In genomic region chr3:29494305-29495036, GRCh38 we compare ENCODE assay signal across 19 cellular contexts.
DNase-seq lines count a peak whose midpoint lies in the region; ATAC-seq and TF ChIP-seq lines count a peak whose summit lies in the region.
"Had no signal": no experiment of that assay in that cellular context is flagged by ENCODE, and none has a peak within 500 bp of the region (broad histone marks: within the 10 kb centered on the region; RNA-seq: fewer than 3 reads in every experiment).

No MANE protein-coding gene starts in this region.

- no peak overlapping the region for H3K9ac ChIP-seq in GM23248
- H3K9ac ChIP-seq in stomach smooth muscle (ENCODE audit: low read length in 2 of 2): no peak overlapping the region
- H3K9ac ChIP-seq: BLaER1 treated with 17β-estradiol and CSF1 and Interleukin-3, amounts not matched to agents 10 nM and 100 nM had no signal

- H3K27me3 ChIP-seq in GM23248 (replicated peaks; ENCODE audit: insufficient read depth) (no peaks in the 10 kb centered on the region), heart right ventricle (no peaks in the 10 kb centered on the region), stomach smooth muscle (ENCODE audit: control insufficient read depth in 1 of 2, insufficient read depth in 2 of 2, low read length in 2 of 2) (no peaks in the 10 kb centered on the region), upper lobe of right lung (no peaks in the 10 kb centered on the region)
- H3K27me3 ChIP-seq: BLaER1 treated with 17β-estradiol and CSF1 and Interleukin-3, amounts not matched to agents 10 nM and 100 nM; tibial nerve had no signal

- 0 out of 2 replicates have a peak, but pooled peaks cover 4% of the 10 kb centered on the region for H3K79me2 ChIP-seq in GM23248 (ENCODE audit: insufficient read depth)

- H3K9me2 ChIP-seq in GM23248 (ENCODE audit: insufficient read depth): no peaks in the 10 kb centered on the region

- DNase-seq in GM23248 (peak; percentile 58), cardiac fibroblast (ENCODE audit: low read depth in 2 of 2) (peak; percentile 16 to 54), heart right ventricle (no peak), midbrain (lab: John Stamatoyannopoulos, UW) (no peak), upper lobe of right lung (no peak)
- no peak for DNase-seq in activated CD4-positive, CD25-positive, alpha-beta regulatory T cell (lab: John Stamatoyannopoulos, UW)
- DNase-seq: activated CD8-positive, alpha-beta T cell treated with anti-CD3 and anti-CD28 coated beads for 36 hours; activated T-cell treated with anti-CD3 and anti-CD28 coated beads, Interleukin-2, amount 50 U/mL, for 48 hours; Calu3; glutamatergic neuron; NCI-H1092 treated with DMSO at 0.1 percent for 48 hours; NCI-H2081 treated with DMSO at 0.1 percent for 48 hours; NCI-H524; stimulated activated naive CD4-positive, alpha-beta T cell treated with Interleukin-2 at 50 U/mL for 16 hours; T-helper 2 cell had no signal

- peak overlapping the region; percentile 23 for H3K4me2 ChIP-seq in GM23248 (ENCODE audit: unreplicated experiment)
- H3K4me2 ChIP-seq: BLaER1 treated with 17β-estradiol and CSF1 and Interleukin-3, amounts not matched to agents 10 nM and 100 nM had no signal

- TF ChIP-seq CTCF in cardiac fibroblast (IDR thresholded peaks at IDR 0.05; ENCODE audit: low read depth, low read length) (no peak), heart right ventricle (IDR thresholded peaks at IDR 0.05) (no peak), upper lobe of right lung (IDR thresholded peaks at IDR 0.05) (no peak)

- H3K9me3 ChIP-seq in GM23248 (ENCODE audit: low read depth) (no peaks in the 10 kb centered on the region), heart right ventricle (no peaks in the 10 kb centered on the region), stomach smooth muscle (ENCODE audit: control insufficient read depth in 2 of 2, low read length in 2 of 2) (no peaks in the 10 kb centered on the region), upper lobe of right lung (no peaks in the 10 kb centered on the region)
- H3K9me3 ChIP-seq: BLaER1 treated with 17β-estradiol and CSF1 and Interleukin-3, amounts not matched to agents 10 nM and 100 nM; tibial nerve had no signal

- H3K36me3 ChIP-seq in GM23248 (ENCODE audit: low read depth) (peaks cover 3% of the 10 kb centered on the region), heart right ventricle (peaks cover 0 to 20% (median 0%) of the 10 kb centered on the region in 9 donors), stomach smooth muscle (ENCODE audit: control insufficient read depth in 2 of 2, insufficient read depth in 2 of 2, low read length in 2 of 2) (no peaks in the 10 kb centered on the region), upper lobe of right lung (no peaks in the 10 kb centered on the region)
- H3K36me3 ChIP-seq: BLaER1 treated with 17β-estradiol and CSF1 and Interleukin-3, amounts not matched to agents 10 nM and 100 nM had no signal

- H3K27ac ChIP-seq in GM23248 (peak overlapping the region; percentile 34; the same call in 1 of the 2 replicates), heart right ventricle (no peak overlapping the region), stomach smooth muscle (ENCODE audit: low read length) (peak overlapping the region; percentile 0), upper lobe of right lung (no peak overlapping the region)
- H3K27ac ChIP-seq: BLaER1 treated with 17β-estradiol and CSF1 and Interleukin-3, amounts not matched to agents 10 nM and 100 nM; coronary artery had no signal

- 31 to 32% methylated on average over 6 of the region's 6 CpGs for WGBS in GM23248 (ENCODE audit: low coverage in 1 of 2, low lambda C conversion rate in 2 of 2, missing lambda C conversion rate in 2 of 2), 2 experiments
- 76 to 78% methylated on average over 6 of the region's 6 CpGs for WGBS in heart right ventricle, 2 donors

- H3F3A ChIP-seq in GM23248 (ENCODE audit: insufficient read depth): peaks cover 32% of the 10 kb centered on the region

- H3K4me1 ChIP-seq in GM23248 (ENCODE audit: insufficient read depth) (peaks cover 15% of the 10 kb centered on the region), heart right ventricle (no peaks in the 10 kb centered on the region), stomach smooth muscle (ENCODE audit: control insufficient read depth, insufficient read depth, low read length) (no peaks in the 10 kb centered on the region), upper lobe of right lung (no peaks in the 10 kb centered on the region)
- H3K4me1 ChIP-seq: BLaER1 treated with 17β-estradiol and CSF1 and Interleukin-3, amounts not matched to agents 10 nM and 100 nM had no signal

- intact Hi-C loops in heart right ventricle (cut with DNase I): no loop called here
- intact Hi-C loops in upper lobe of right lung (cut with DNase I): no loop called here

- ATAC-seq in heart right ventricle (peak in 5 of 8 donors; percentile 16 to 52 (median 39)), upper lobe of right lung (no peak)
- ATAC-seq: activated CD8-positive, alpha-beta T cell treated with anti-CD3 and anti-CD28 coated beads for 36 hours had no signal

- H3K4me3 ChIP-seq in GM23248 (peak overlapping the region; percentile 17), cardiac fibroblast (replicated peaks in 1 of 2; ENCODE audit: low read depth in 2 of 2, low read length in 2 of 2) (no peak overlapping the region), heart right ventricle (no peak overlapping the region), stomach smooth muscle (ENCODE audit: low read length in 2 of 2) (no peak overlapping the region), upper lobe of right lung (no peak overlapping the region)
- H3K4me3 ChIP-seq: BLaER1 treated with 17β-estradiol and CSF1 and Interleukin-3, amounts not matched to agents 10 nM and 100 nM; coronary artery; tibial nerve had no signal

- H2AFZ ChIP-seq in GM23248: 0 out of 2 replicates have a peak overlapping the region, but pooled peaks have one; percentile 5

- in situ Hi-C loops in GM23248 (cut with MboI): no loop called here

- no peaks in the 10 kb centered on the region for H4K20me1 ChIP-seq in GM23248 (ENCODE audit: insufficient read depth)
- H4K20me1 ChIP-seq: BLaER1 treated with 17β-estradiol and CSF1 and Interleukin-3, amounts not matched to agents 10 nM and 100 nM had no signal

Comparison
In these comparisons a context has a peak if more than half of its experiments do, and no peak if none do; other contexts are left out.
1. DNase-seq: peak in GM23248 (single experiment) and cardiac fibroblast (2 of 2); none in heart right ventricle (0 of 2), midbrain (single experiment), upper lobe of right lung (single experiment) and activated CD4-positive, CD25-positive, alpha-beta regulatory T cell (0 of 4).
2. H3K27ac ChIP-seq: peak in GM23248 (single experiment) and stomach smooth muscle (single experiment); none in heart right ventricle (0 of 10) and upper lobe of right lung (single experiment).